Comparison of ENCODE assay signal across 8 cellular contexts in the genomic region with DNA sequence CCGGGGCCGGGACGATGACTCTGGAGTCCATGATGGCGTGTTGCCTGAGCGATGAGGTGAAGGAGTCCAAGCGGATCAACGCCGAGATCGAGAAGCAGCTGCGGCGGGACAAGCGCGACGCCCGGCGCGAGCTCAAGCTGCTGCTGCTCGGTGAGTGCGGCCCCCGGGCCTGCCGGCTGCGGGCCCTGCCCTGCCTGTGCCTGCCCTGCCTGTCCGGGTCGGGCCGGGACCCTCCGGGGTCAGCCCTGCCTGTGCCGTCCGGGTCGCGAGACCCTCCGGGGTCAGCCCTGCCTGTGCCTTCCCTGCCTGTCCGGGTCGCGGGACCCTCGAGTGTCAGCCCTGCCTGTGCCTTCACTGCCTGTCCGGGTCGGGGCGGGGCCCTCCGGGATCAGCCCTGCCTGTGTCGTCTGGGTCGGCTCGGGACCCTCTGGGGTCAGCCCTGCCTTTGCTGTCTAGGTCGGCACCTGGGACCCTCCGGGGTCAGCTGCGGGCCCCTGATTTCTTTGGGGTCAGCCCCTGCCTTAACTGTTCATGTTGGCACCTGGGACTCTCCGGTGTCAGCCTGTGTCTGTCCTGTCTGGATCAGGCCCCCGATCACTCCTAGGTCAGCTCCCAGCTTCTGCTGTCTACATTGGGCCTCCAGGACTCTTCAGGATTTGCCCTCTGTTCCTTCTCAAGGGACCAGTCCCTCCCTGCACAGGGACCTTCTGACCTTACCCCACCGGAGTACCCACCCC. TPM values are rescaled to one million over a fixed set of nuclear protein-coding genes. Genes with fewer than 3 reads are reported as not detected.
DNase-seq lines count a peak whose midpoint lies in the region; ATAC-seq lines count a peak whose summit lies in the region.

No MANE protein-coding gene starts in this region.

- H3K27ac ChIP-seq in CD8-positive, alpha-beta memory T cell (ENCODE audit: low read depth, low read length) = peak overlapping the region; percentile 65
- H3K27ac ChIP-seq in ectodermal cell (ENCODE audit: insufficient read depth, low read depth, low read length, poor library complexity, severe bottlenecking) = no peak overlapping the region

- POLR2A ChIA-PET in CD8-positive, alpha-beta memory T cell (lab: Charles Lee) = interaction anchor here (0.6 to 1.0 kb wide), 2 partner anchors 33 to 144 kb away, joined by 4 to 6 read pairs; no protein-coding TSS in a partner anchor

- 2% methylated on average over 48 of the region's 48 CpGs for WGBS in ectodermal cell, 2 experiments

- H3K4me3 Mint-ChIP-seq in CD8-positive, alpha-beta memory T cell = peak overlapping the region; percentile 63 to 89 (median 74)
- peak overlapping the region; percentile 69 for H3K4me3 Mint-ChIP-seq in T-helper 2 cell treated with Interferon-gamma antibody and Interleukin-4, amounts not matched to agents 5 μg/mL and 100 μg/mL, for 36 hours
- H3K4me3 Mint-ChIP-seq in natural killer cell treated with Interleukin-12 subunit alpha and Interleukin-12 subunit beta and Interleukin-15 and Interleukin-18, amount 100 ng/mL, for 72 hours = peak overlapping the region; percentile 67

- H3K4me1 Mint-ChIP-seq in CD8-positive, alpha-beta memory T cell = peaks cover 18 to 24% (median 23%) of the 10 kb centered on the region in 3 donors
- peaks cover 17% of the 10 kb centered on the region for H3K4me1 Mint-ChIP-seq in T-helper 2 cell treated with Interferon-gamma antibody and Interleukin-4, amounts not matched to agents 5 μg/mL and 100 μg/mL, for 36 hours (ENCODE audit: low read depth)
- peaks cover 5 to 7% of the 10 kb centered on the region in 2 donors for H3K4me1 Mint-ChIP-seq in natural killer cell treated with Interleukin-12 subunit alpha and Interleukin-12 subunit beta and Interleukin-15 and Interleukin-18, amount 100 ng/mL, for 72 hours (ENCODE audit: low read depth in 2 of 2)

- peak overlapping the region; percentile 59 for H3K4me3 ChIP-seq in CD8-positive, alpha-beta memory T cell (ENCODE audit: low read length)
- peak overlapping the region; percentile 78 for H3K4me3 ChIP-seq in ectodermal cell (ENCODE audit: insufficient read depth, low read depth, low read length)

- H3K27ac Mint-ChIP-seq in CD8-positive, alpha-beta memory T cell = peak overlapping the region in 2 of 8 donors; percentile 17 to 19
- no peak overlapping the region for H3K27ac Mint-ChIP-seq in T-helper 2 cell treated with Interferon-gamma antibody and Interleukin-4, amounts not matched to agents 5 μg/mL and 100 μg/mL, for 36 hours
- H3K27ac Mint-ChIP-seq in natural killer cell treated with Interleukin-12 subunit alpha and Interleukin-12 subunit beta and Interleukin-15 and Interleukin-18, amount 100 ng/mL, for 72 hours = no peak overlapping the region

- peaks cover 14 to 28% of the 10 kb centered on the region in 2 donors for H3K27me3 Mint-ChIP-seq in CD8-positive, alpha-beta memory T cell
- H3K27me3 Mint-ChIP-seq in T-helper 2 cell treated with Interferon-gamma antibody and Interleukin-4, amounts not matched to agents 5 μg/mL and 100 μg/mL, for 36 hours (ENCODE audit: low read depth) = peaks cover 30% of the 10 kb centered on the region
- H3K27me3 Mint-ChIP-seq in natural killer cell treated with Interleukin-12 subunit alpha and Interleukin-12 subunit beta and Interleukin-15 and Interleukin-18, amount 100 ng/mL, for 72 hours = peaks cover 12 to 14% of the 10 kb centered on the region in 2 donors

- peaks cover 11% of the 10 kb centered on the region for H3K27me3 ChIP-seq in CD8-positive, alpha-beta memory T cell (ENCODE audit: insufficient read depth, low read length, poor library complexity, severe bottlenecking)
- no peaks in the 10 kb centered on the region for H3K27me3 ChIP-seq in ectodermal cell (ENCODE audit: control insufficient read depth, insufficient read depth, low read length, poor library complexity, severe bottlenecking)

- CTCF ChIA-PET in CD8-positive, alpha-beta memory T cell (lab: Charles Lee) = interaction anchor here (1.5 to 2.1 kb wide), 2 partner anchors 9 to 144 kb away, joined by 5 to 7 read pairs; no protein-coding TSS in a partner anchor

- ATAC-seq in HG02759 (IDR thresholded peaks at IDR 0.05; ENCODE audit: unreplicated experiment) (peak; percentile 25), GM21576 (IDR thresholded peaks at IDR 0.05; ENCODE audit: unreplicated experiment) (no peak)
- peak in 1 of 2 donors; percentile 48 for ATAC-seq in natural killer cell treated with Interleukin-12 subunit alpha and Interleukin-12 subunit beta and Interleukin-15 and Interleukin-18, amount 100 ng/mL, for 72 hours

- H3K9me3 Mint-ChIP-seq in CD8-positive, alpha-beta memory T cell = no peaks in the 10 kb centered on the region
- H3K9me3 Mint-ChIP-seq in T-helper 2 cell treated with Interferon-gamma antibody and Interleukin-4, amounts not matched to agents 5 μg/mL and 100 μg/mL, for 36 hours = no peaks in the 10 kb centered on the region
- no peaks in the 10 kb centered on the region for H3K9me3 Mint-ChIP-seq in natural killer cell treated with Interleukin-12 subunit alpha and Interleukin-12 subunit beta and Interleukin-15 and Interleukin-18, amount 100 ng/mL, for 72 hours

- H3K9me3 ChIP-seq in CD8-positive, alpha-beta memory T cell (ENCODE audit: low read length) = no peaks in the 10 kb centered on the region
- H3K9me3 ChIP-seq in ectodermal cell (ENCODE audit: control insufficient read depth, low read length) = no peaks in the 10 kb centered on the region

- H3K36me3 ChIP-seq in CD8-positive, alpha-beta memory T cell (ENCODE audit: insufficient read depth, low read length) = no peaks in the 10 kb centered on the region
- H3K36me3 ChIP-seq in ectodermal cell (ENCODE audit: control insufficient read depth, insufficient read depth, low read length) = no peaks in the 10 kb centered on the region

- peaks cover 34% of the 10 kb centered on the region for H3K4me1 ChIP-seq in CD8-positive, alpha-beta memory T cell (ENCODE audit: insufficient read depth, low read length)
- H3K4me1 ChIP-seq in ectodermal cell (ENCODE audit: control insufficient read depth, insufficient read depth, low read length) = peaks cover 25% of the 10 kb centered on the region

- peak in 2 of 5 donors; percentile 23 to 29 for DNase-seq in CD8-positive, alpha-beta memory T cell
- no peak for DNase-seq in T-helper 2 cell treated with Interferon-gamma antibody and Interleukin-4, amounts not matched to agents 5 μg/mL and 100 μg/mL, for 36 hours (ENCODE audit: low spot score)
- DNase-seq in natural killer cell treated with Interleukin-12 subunit alpha and Interleukin-12 subunit beta and Interleukin-15 and Interleukin-18, amount 100 ng/mL, for 72 hours (ENCODE audit: low spot score) = no peak
- DNase-seq in NCI-H1694 (lab: John Stamatoyannopoulos, UW) (no peak), iPS-NIHi7 (ENCODE audit: extremely low spot score) (no peak)

- H3K36me3 Mint-ChIP-seq in CD8-positive, alpha-beta memory T cell = no peaks in the 10 kb centered on the region
- H3K36me3 Mint-ChIP-seq in T-helper 2 cell treated with Interferon-gamma antibody and Interleukin-4, amounts not matched to agents 5 μg/mL and 100 μg/mL, for 36 hours (ENCODE audit: low read depth) = no peaks in the 10 kb centered on the region
- H3K36me3 Mint-ChIP-seq in natural killer cell treated with Interleukin-12 subunit alpha and Interleukin-12 subunit beta and Interleukin-15 and Interleukin-18, amount 100 ng/mL, for 72 hours = no peaks in the 10 kb centered on the region

RNA-seq across cellular contexts. Expression of a gene that starts 0.6 kb away (rescaled TPM):
- 1 to 10 TPM; 5.8 TPM for total RNA-seq in CD8-positive, alpha-beta memory T cell
- 0.10 TPM for polyA plus RNA-seq in CD8-positive, alpha-beta memory T cell
- polyA plus RNA-seq in ectodermal cell (2013, experiment 1 of 4) = 28.0 TPM
- 25.6 TPM for polyA plus RNA-seq in ectodermal cell (2013, experiment 2 of 4)
- 14.5 TPM for polyA plus RNA-seq in ectodermal cell (2013, experiment 3 of 4)
- polyA plus RNA-seq in ectodermal cell (2013, experiment 4 of 4) = 15.4 TPM
- 1 to 10 TPM in 1 of 2 donors, under 1 TPM in 1; 1.00 to 1.3 TPM for total RNA-seq in natural killer cell treated with Interleukin-12 subunit alpha and Interleukin-12 subunit beta and Interleukin-15 and Interleukin-18, amount 100 ng/mL, for 72 hours

RNA-seq across cellular contexts. Expression of a gene that starts 32.5 kb away (rescaled TPM):
- 100 to 1,000 TPM; 335 to 352 TPM for total RNA-seq in CD8-positive, alpha-beta memory T cell
- polyA plus RNA-seq in CD8-positive, alpha-beta memory T cell = 753 TPM
- 73.9 TPM for polyA plus RNA-seq in ectodermal cell (2013, experiment 1 of 4)
- polyA plus RNA-seq in ectodermal cell (2013, experiment 2 of 4) = 82.0 TPM
- 95.9 TPM for polyA plus RNA-seq in ectodermal cell (2013, experiment 3 of 4)
- 112 TPM for polyA plus RNA-seq in ectodermal cell (2013, experiment 4 of 4)
- 100 to 1,000 TPM; 242 to 309 TPM for total RNA-seq in natural killer cell treated with Interleukin-12 subunit alpha and Interleukin-12 subunit beta and Interleukin-15 and Interleukin-18, amount 100 ng/mL, for 72 hours

RNA-seq across cellular contexts. Expression of a gene that starts 41.0 kb away (rescaled TPM):
- total RNA-seq in CD8-positive, alpha-beta memory T cell = 1 to 10 TPM; 2.6 to 3.9 TPM
- 0.59 TPM for polyA plus RNA-seq in CD8-positive, alpha-beta memory T cell
- polyA plus RNA-seq in ectodermal cell (2013, experiment 1 of 4) = not detected
- polyA plus RNA-seq in ectodermal cell (2013, experiment 2 of 4) = 0.09 TPM
- polyA plus RNA-seq in ectodermal cell (2013, experiment 3 of 4) = 0.11 TPM
- polyA plus RNA-seq in ectodermal cell (2013, experiment 4 of 4) = not detected
- 10 to 100 TPM; 22.2 to 33.3 TPM for total RNA-seq in natural killer cell treated with Interleukin-12 subunit alpha and Interleukin-12 subunit beta and Interleukin-15 and Interleukin-18, amount 100 ng/mL, for 72 hours

Comparison
In these comparisons a context has a peak if more than half of its experiments do, and no peak if none do; other contexts are left out.
1. RNA of a gene that starts 41.0 kb away (total RNA-seq): 22.2 to 33.3 TPM in natural killer cell treated with Interleukin-12 subunit alpha and Interleukin-12 subunit beta and Interleukin-15 and Interleukin-18, amount 100 ng/mL, for 72 hours; 2.6 to 3.9 TPM in CD8-positive, alpha-beta memory T cell; every median in the first group is over 4 times any median in the second.
2. Peak in every context shown above with its lines, with median percentiles within 50 percentile points of each other: H3K4me3 Mint-ChIP-seq.